ENCODE assay signal across 1 cellular context in the genomic region with DNA sequence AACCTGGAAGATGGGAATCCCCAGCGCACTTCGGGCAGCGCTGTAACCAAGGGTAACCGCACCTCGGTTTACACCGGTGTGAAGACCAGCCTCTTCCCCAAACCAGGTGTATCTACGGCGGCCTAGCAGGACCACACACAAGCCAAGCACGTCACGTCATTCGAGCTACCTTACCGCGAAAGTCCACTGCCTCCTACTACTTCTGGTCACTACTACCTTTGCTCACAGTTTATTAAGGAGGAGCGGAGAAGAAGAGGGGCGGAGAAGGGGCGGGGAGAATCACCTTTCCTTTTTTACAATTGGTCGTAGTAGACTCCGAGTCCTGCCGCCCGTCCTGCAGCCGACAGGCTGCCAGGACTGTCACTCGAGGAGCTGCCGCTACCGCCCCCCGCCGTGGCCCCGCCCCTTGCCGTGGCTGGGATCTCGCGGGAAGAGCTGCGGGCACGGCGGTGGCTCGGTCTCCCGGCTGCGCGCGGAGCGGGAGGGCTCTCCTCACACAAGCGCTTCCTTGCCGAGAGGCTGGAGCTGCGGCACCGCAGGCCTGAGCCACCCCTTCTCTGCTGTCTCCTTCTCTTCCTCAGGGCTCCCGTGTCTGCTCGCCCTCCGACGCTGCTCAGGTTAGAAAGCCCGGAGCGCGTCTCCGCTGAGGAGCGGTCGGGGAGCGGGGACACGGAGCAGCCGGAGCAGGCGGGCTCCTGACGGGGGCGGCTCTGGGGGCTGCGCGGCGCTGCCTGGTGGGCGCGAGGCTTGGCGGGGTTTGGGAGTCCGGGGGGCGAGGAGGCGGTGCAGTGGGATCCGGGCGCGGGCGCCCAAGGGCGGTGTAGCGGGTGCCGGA.
A peak's percentile ranks its signal among the peaks of the same experiment; 100 is the strongest.
TF ChIP-seq lines count a peak whose summit lies in the region.

Gene GLCE (plus strand): TSS at position 495 of the 835 bp plus-strand sequence. CDS start 95,172 bp downstream, outside the sequence.

TF ChIP-seq in HEK293, 187 proteins besides CTCF, POLR2A, EP300 and RAD21 (continued from another document and continues in another):
- TF ChIP-seq ZNF544 (tag by site-specific recombination; IDR thresholded peaks at IDR 0.05) (no peak), FEZF1 (tag by site-specific recombination; IDR thresholded peaks at IDR 0.05) (no peak), ZNF624 (tag by site-specific recombination; IDR thresholded peaks at IDR 0.05) (no peak), ZNF658 (tag by site-specific recombination; IDR thresholded peaks at IDR 0.05) (no peak), ZNF350 (tag by site-specific recombination; IDR thresholded peaks at IDR 0.05) (no peak), ZNF514 (tag by site-specific recombination; IDR thresholded peaks at IDR 0.05) (no peak), ZNF585B (tag by site-specific recombination; IDR thresholded peaks at IDR 0.05) (no peak), ZBTB26 (tag by site-specific recombination; optimal IDR thresholded peaks at IDR 0.05) (peak; percentile 100), ZNF2 (tag by site-specific recombination; IDR thresholded peaks at IDR 0.05) (peak; percentile 65), ZNF843 (tag by site-specific recombination; IDR thresholded peaks at IDR 0.05) (peak; percentile 45), ZNF223 (tag by site-specific recombination; IDR thresholded peaks at IDR 0.05) (no peak), ZNF670 (tag by site-specific recombination; IDR thresholded peaks at IDR 0.05; ENCODE audit: low read depth) (no peak), ZIC2 (tag by site-specific recombination; IDR thresholded peaks at IDR 0.05) (peak; percentile 96), ZNF174 (tag by site-specific recombination; IDR thresholded peaks at IDR 0.05) (no peak), ZSCAN30 (tag by site-specific recombination; IDR thresholded peaks at IDR 0.05) (peak; percentile 79), ZNF16 (tag by site-specific recombination; IDR thresholded peaks at IDR 0.05; ENCODE audit: low read depth) (no peak), ZNF132 (tag by site-specific recombination; IDR thresholded peaks at IDR 0.05; ENCODE audit: borderline replicate concordance) (no peak), ZXDB (tag by site-specific recombination; IDR thresholded peaks at IDR 0.05) (peak; percentile 73), ZNF629 (tag by site-specific recombination; IDR thresholded peaks at IDR 0.05) (peak; percentile 84), ZNF391 (tag by site-specific recombination; IDR thresholded peaks at IDR 0.05; ENCODE audit: borderline replicate concordance, low read depth) (peak; percentile 80; the same call in 1 of the 2 replicates), ZNF211 (tag by site-specific recombination; IDR thresholded peaks at IDR 0.05; ENCODE audit: low read depth) (no peak), ZEB2 (tag by site-specific recombination; IDR thresholded peaks at IDR 0.05) (peak; percentile 94), ZNF138 (tag by site-specific recombination; IDR thresholded peaks at IDR 0.05; ENCODE audit: borderline replicate concordance) (no peak), ZNF366 (tag by site-specific recombination; conservative IDR thresholded peaks at IDR 0.05) (peak; percentile 77), ZNF23 (tag by site-specific recombination; IDR thresholded peaks at IDR 0.05; ENCODE audit: borderline replicate concordance) (no peak), ZNF416 (tag by site-specific recombination; IDR thresholded peaks at IDR 0.05) (no peak), KLF16 (tag by site-specific recombination; IDR thresholded peaks at IDR 0.05) (peak; percentile 91), HOXD13 (CRISPR knock-in tag; IDR thresholded peaks at IDR 0.05; ENCODE audit: borderline replicate concordance) (no peak; the same call in 1 of the 2 replicates), ZNF677 (tag by site-specific recombination; IDR thresholded peaks at IDR 0.05) (no peak), ZNF701 (tag by site-specific recombination; IDR thresholded peaks at IDR 0.05) (no peak), PRDM1 (tag by site-specific recombination; IDR thresholded peaks at IDR 0.05) (no peak), ZBTB21 (tag by site-specific recombination; IDR thresholded peaks at IDR 0.05) (peak; percentile 18; the same call in 1 of the 2 replicates), ZNF561 (tag by site-specific recombination; IDR thresholded peaks at IDR 0.05; ENCODE audit: borderline replicate concordance) (no peak; the same call in 1 of the 2 replicates), ZNF621 (tag by site-specific recombination; IDR thresholded peaks at IDR 0.05) (no peak), HOXC10 (CRISPR knock-in tag; IDR thresholded peaks at IDR 0.05) (no peak), SCRT1 (tag by site-specific recombination; IDR thresholded peaks at IDR 0.05; ENCODE audit: borderline replicate concordance) (no peak), ZNF354C (tag by site-specific recombination; IDR thresholded peaks at IDR 0.05; ENCODE audit: borderline replicate concordance, low read depth) (no peak), ZNF473 (tag by site-specific recombination; IDR thresholded peaks at IDR 0.05) (no peak), ZNF221 (tag by site-specific recombination; IDR thresholded peaks at IDR 0.05; ENCODE audit: borderline replicate concordance) (no peak), GLIS2 (tag by site-specific recombination; IDR thresholded peaks at IDR 0.05) (peak; percentile 73), KLF8 (tag by site-specific recombination; IDR thresholded peaks at IDR 0.05) (peak; percentile 72), ZBTB48 (tag by site-specific recombination; IDR thresholded peaks at IDR 0.05) (peak; percentile 83; the same call in 1 of the 2 replicates), ZNF747 (tag by site-specific recombination; IDR thresholded peaks at IDR 0.05) (no peak), ZNF639 (tag by site-specific recombination; IDR thresholded peaks at IDR 0.05) (no peak; the same call in none of the 2 replicates), ZNF311 (tag by site-specific recombination; IDR thresholded peaks at IDR 0.05; ENCODE audit: borderline replicate concordance) (no peak), TRIM28 (IDR thresholded peaks at IDR 0.05; ENCODE audit: borderline replicate concordance, low read length) (no peak), TCF7L2 (IDR thresholded peaks at IDR 0.05; ENCODE audit: borderline replicate concordance, low read depth, low read length) (no peak), ZNF518A (tag by site-specific recombination; conservative IDR thresholded peaks at IDR 0.05; ENCODE audit: low read depth) (peak; percentile 55; the same call in 1 of the 2 replicates)
- TF ChIP-seq, protein P1, sequence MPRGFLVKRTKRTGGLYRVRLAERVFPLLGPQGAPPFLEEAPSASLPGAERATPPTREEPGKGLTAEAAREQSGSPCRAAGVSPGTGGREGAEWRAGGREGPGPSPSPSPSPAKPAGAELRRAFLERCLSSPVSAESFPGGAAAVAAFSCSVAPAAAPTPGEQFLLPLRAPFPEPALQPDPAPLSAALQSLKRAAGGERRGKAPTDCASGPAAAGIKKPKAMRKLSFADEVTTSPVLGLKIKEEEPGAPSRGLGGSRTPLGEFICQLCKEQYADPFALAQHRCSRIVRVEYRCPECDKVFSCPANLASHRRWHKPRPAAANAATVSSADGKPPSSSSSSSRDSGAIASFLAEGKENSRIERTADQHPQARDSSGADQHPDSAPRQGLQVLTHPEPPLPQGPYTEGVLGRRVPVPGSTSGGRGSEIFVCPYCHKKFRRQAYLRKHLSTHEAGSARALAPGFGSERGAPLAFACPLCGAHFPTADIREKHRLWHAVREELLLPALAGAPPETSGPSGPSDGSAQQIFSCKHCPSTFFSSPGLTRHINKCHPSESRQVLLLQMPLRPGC (tag by site-specific recombination; IDR thresholded peaks at IDR 0.05): peak; percentile 49; the same call in 1 of the 2 replicates
- TF ChIP-seq, protein P2, sequence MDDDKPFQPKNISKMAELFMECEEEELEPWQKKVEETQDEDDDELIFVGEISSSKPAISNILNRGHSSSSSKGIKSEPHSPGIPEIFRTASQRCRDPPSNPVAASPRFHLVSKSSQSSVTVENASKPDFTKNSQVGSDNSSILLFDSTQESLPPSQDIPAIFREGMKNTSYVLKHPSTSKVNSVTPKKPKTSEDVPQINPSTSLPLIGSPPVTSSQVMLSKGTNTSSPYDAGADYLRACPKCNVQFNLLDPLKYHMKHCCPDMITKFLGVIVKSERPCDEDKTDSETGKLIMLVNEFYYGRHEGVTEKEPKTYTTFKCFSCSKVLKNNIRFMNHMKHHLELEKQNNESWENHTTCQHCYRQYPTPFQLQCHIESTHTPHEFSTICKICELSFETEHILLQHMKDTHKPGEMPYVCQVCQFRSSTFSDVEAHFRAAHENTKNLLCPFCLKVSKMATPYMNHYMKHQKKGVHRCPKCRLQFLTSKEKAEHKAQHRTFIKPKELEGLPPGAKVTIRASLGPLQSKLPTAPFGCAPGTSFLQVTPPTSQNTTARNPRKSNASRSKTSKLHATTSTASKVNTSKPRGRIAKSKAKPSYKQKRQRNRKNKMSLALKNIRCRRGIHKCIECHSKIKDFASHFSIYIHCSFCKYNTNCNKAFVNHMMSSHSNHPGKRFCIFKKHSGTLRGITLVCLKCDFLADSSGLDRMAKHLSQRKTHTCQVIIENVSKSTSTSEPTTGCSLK (tag by site-specific recombination; IDR thresholded peaks at IDR 0.05): no peak
- TF ChIP-seq, protein P3, sequence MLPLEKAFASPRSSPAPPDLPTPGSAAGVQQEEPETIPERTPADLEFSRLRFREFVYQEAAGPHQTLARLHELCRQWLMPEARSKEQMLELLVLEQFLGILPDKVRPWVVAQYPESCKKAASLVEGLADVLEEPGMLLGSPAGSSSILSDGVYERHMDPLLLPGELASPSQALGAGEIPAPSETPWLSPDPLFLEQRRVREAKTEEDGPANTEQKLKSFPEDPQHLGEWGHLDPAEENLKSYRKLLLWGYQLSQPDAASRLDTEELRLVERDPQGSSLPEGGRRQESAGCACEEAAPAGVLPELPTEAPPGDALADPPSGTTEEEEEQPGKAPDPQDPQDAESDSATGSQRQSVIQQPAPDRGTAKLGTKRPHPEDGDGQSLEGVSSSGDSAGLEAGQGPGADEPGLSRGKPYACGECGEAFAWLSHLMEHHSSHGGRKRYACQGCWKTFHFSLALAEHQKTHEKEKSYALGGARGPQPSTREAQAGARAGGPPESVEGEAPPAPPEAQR (tag by site-specific recombination; IDR thresholded peaks at IDR 0.05): no peak
- TF ChIP-seq, protein P4, sequence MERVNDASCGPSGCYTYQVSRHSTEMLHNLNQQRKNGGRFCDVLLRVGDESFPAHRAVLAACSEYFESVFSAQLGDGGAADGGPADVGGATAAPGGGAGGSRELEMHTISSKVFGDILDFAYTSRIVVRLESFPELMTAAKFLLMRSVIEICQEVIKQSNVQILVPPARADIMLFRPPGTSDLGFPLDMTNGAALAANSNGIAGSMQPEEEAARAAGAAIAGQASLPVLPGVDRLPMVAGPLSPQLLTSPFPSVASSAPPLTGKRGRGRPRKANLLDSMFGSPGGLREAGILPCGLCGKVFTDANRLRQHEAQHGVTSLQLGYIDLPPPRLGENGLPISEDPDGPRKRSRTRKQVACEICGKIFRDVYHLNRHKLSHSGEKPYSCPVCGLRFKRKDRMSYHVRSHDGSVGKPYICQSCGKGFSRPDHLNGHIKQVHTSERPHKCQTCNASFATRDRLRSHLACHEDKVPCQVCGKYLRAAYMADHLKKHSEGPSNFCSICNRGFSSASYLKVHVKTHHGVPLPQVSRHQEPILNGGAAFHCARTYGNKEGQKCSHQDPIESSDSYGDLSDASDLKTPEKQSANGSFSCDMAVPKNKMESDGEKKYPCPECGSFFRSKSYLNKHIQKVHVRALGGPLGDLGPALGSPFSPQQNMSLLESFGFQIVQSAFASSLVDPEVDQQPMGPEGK (tag by site-specific recombination; IDR thresholded peaks at IDR 0.05): peak; percentile 67
